Comparison of ENCODE assay signal across 8 cellular contexts in genomic region chr2:190535119-190535439, GRCh38. TPM values are rescaled to one million over a fixed set of nuclear protein-coding genes. Genes with fewer than 3 reads are reported as not detected.
DNase-seq lines count a peak whose midpoint lies in the region; ATAC-seq, FAIRE-seq and TF ChIP-seq lines count a peak whose summit lies in the region.

No MANE protein-coding gene starts in this region.

- H3K4me3 ChIP-seq in heart left ventricle, result peak overlapping the region; percentile 67 to 95 (median 79)
- peak overlapping the region; percentile 72 for H3K4me3 ChIP-seq in astrocyte (ENCODE audit: insufficient read depth, low read depth, low read length)
- peak overlapping the region; percentile 82 for H3K4me3 ChIP-seq in lower lobe of right lung
- H3K4me3 ChIP-seq in aorta (ENCODE audit: low read length in 2 of 2), result peak overlapping the region; percentile 7 to 78

- H3K4me2 ChIP-seq in astrocyte (ENCODE audit: low read length), result peak overlapping the region; percentile 89

- H3K27ac Mint-ChIP-seq in astrocyte (ENCODE audit: unreplicated experiment), result no peak overlapping the region

- 2 to 3% (median 3%) methylated on average over 7 of the region's 7 CpGs for WGBS in heart left ventricle, 4 donors
- 1% methylated on average over 7 of the region's 7 CpGs for WGBS in aorta, 2 donors

- H3K79me2 ChIP-seq in astrocyte (ENCODE audit: insufficient read depth, low read length), result no peaks in the 10 kb centered on the region

- H4K20me1 ChIP-seq in astrocyte (ENCODE audit: insufficient read depth, low read length), result no peaks in the 10 kb centered on the region

- no peaks in the 10 kb centered on the region for H3K27me3 Mint-ChIP-seq in astrocyte (ENCODE audit: low read depth, unreplicated experiment)

- peak overlapping the region; percentile 89 for H3K4me3 Mint-ChIP-seq in astrocyte (ENCODE audit: unreplicated experiment)

- peaks cover 0 to 35% (median 12%) of the 10 kb centered on the region in 12 donors for H3K4me1 ChIP-seq in heart left ventricle
- H3K4me1 ChIP-seq in astrocyte (ENCODE audit: insufficient read depth, low read length), result peaks cover 18% of the 10 kb centered on the region
- peaks cover 15% of the 10 kb centered on the region for H3K4me1 ChIP-seq in lower lobe of right lung
- H3K4me1 ChIP-seq in aorta (ENCODE audit: control insufficient read depth in 1 of 2, insufficient read depth in 2 of 2, low read length in 2 of 2), result peaks cover 0 to 3% of the 10 kb centered on the region in 2 donors

- intact Hi-C loops in heart left ventricle (cut with DNase I) (loop anchor here in 8 of 10 donors (1.0 to 10.0 kb wide), 10 partner anchors 37 to 260 kb away; partner anchors contain the start of gene NAB1 (in 4 of the 8)), Right ventricle myocardium superior (cut with DNase I) (no loop called here), lower lobe of right lung (cut with DNase I) (no loop called here), aorta (cut with DNase I) (loop anchor here in 1 of 2 donors (2.0 kb wide), 1 partner anchor 114 kb away; the partner anchor contains the start of gene NAB1)

- no peak for TF ChIP-seq CTCF in heart left ventricle (IDR thresholded peaks at IDR 0.05)
- TF ChIP-seq CTCF in astrocyte (IDR thresholded peaks at IDR 0.05; ENCODE audit: insufficient read depth, low read depth, low read length), result no peak
- TF ChIP-seq CTCF in lower lobe of right lung (IDR thresholded peaks at IDR 0.05), result no peak

- peaks cover 0 to 36% (median 10%) of the 10 kb centered on the region in 12 donors for H3K9me3 ChIP-seq in heart left ventricle
- H3K9me3 ChIP-seq in astrocyte (ENCODE audit: insufficient read depth, low read depth, low read length), result peaks cover 4% of the 10 kb centered on the region
- peaks cover 6% of the 10 kb centered on the region for H3K9me3 ChIP-seq in lower lobe of right lung
- peaks cover 1% of the 10 kb centered on the region for H3K9me3 ChIP-seq in aorta (ENCODE audit: control insufficient read depth, low read length)

- no peak for FAIRE-seq in astrocyte (lab: Jason Lieb, UNC)

- no peak for TF ChIP-seq POLR2A in heart left ventricle (IDR thresholded peaks at IDR 0.05)

- H3K36me3 ChIP-seq in heart left ventricle (no peaks in the 10 kb centered on the region), astrocyte (ENCODE audit: insufficient read depth, low read length) (no peaks in the 10 kb centered on the region), lower lobe of right lung (no peaks in the 10 kb centered on the region), aorta (ENCODE audit: control insufficient read depth in 1 of 2, insufficient read depth in 2 of 2, low read length in 1 of 2) (no peaks in the 10 kb centered on the region)

- peaks cover 10% of the 10 kb centered on the region for H3K9me3 Mint-ChIP-seq in astrocyte (ENCODE audit: unreplicated experiment)

- H3K36me3 Mint-ChIP-seq in astrocyte (ENCODE audit: low read depth, unreplicated experiment), result peaks cover 4% of the 10 kb centered on the region

- peaks cover 2% of the 10 kb centered on the region for H3K4me1 Mint-ChIP-seq in astrocyte (ENCODE audit: low read depth, unreplicated experiment)

- ATAC-seq in heart left ventricle, result no peak
- no peak for ATAC-seq in Right ventricle myocardium superior (ENCODE audit: poor library complexity)
- peak in 1 of 2 donors; percentile 0 for ATAC-seq in lower lobe of right lung
- ATAC-seq in aorta (ENCODE audit: low FRiP score), result no peak
- no peak for ATAC-seq in HG02981 (IDR thresholded peaks at IDR 0.05; ENCODE audit: unreplicated experiment)

- in situ Hi-C loops in KBM-7 (cut with MboI; ENCODE audit: low pct_unique_long_range_greater_than_20kb, low sequenced_read_pairs), result no loop called here

- H3K9ac ChIP-seq in astrocyte (ENCODE audit: low read length), result peak overlapping the region; percentile 84

- peak overlapping the region; percentile 97 for H2AFZ ChIP-seq in astrocyte (ENCODE audit: low read depth, low read length)

- H3K27ac ChIP-seq in heart left ventricle (peak overlapping the region; percentile 92 to 99 (median 98)), astrocyte (ENCODE audit: low read depth, low read length) (peak overlapping the region; percentile 55), lower lobe of right lung (peak overlapping the region; percentile 97), aorta (ENCODE audit: low read depth in 1 of 2, low read length in 2 of 2) (peak overlapping the region; percentile 23 to 55)

- H3K27me3 ChIP-seq in heart left ventricle, result no peaks in the 10 kb centered on the region
- no peaks in the 10 kb centered on the region for H3K27me3 ChIP-seq in astrocyte (ENCODE audit: insufficient read depth, low read length)
- no peaks in the 10 kb centered on the region for H3K27me3 ChIP-seq in lower lobe of right lung (ENCODE audit: low read depth)
- H3K27me3 ChIP-seq in aorta (ENCODE audit: control insufficient read depth in 1 of 2, insufficient read depth in 2 of 2, low read length in 1 of 2), result no peaks in the 10 kb centered on the region

- DNase-seq in heart left ventricle, result no peak
- no peak for DNase-seq in Right ventricle myocardium superior
- DNase-seq in astrocyte (ENCODE audit: low read depth), result no peak
- DNase-seq in lower lobe of right lung, result no peak
- no peak for DNase-seq in aorta
- DNase-seq in NCI-H2196 (lab: John Stamatoyannopoulos, UW; ENCODE audit: unreplicated experiment), result no peak
- no peak for DNase-seq in KBM-7

RNA-seq across cellular contexts. Expression of gene NEMP2, which starts 0.6 kb away (rescaled TPM):
- total RNA-seq in heart left ventricle, result 1 to 10 TPM in 8 of 9 donors, under 1 TPM in 1; 0.63 to 4.6 (median 2.4) TPM
- polyA plus RNA-seq in heart left ventricle, result under 1 TPM; 0.42 to 0.73 TPM
- 1.7 TPM for total RNA-seq in Right ventricle myocardium superior
- 2.7 and 3.8 TPM in 2 replicates for total RNA-seq in astrocyte
- 9.5 TPM for total RNA-seq in lower lobe of right lung
- 1 to 10 TPM; 8.0 to 8.6 TPM for total RNA-seq in aorta
- 1 to 10 TPM in 1 of 2 donors, under 1 TPM in 1; 0.88 to 3.1 TPM for polyA plus RNA-seq in aorta

Comparison
In these comparisons a context has a peak if more than half of its experiments do, and no peak if none do; other contexts are left out.
1. intact Hi-C loops: an anchor here in heart left ventricle (1.0 to 10.0 kb wide); none called in Right ventricle myocardium superior and lower lobe of right lung.
2. H3K27ac ChIP-seq: peak in every context shown above with its lines; median percentile 98 in heart left ventricle; 97 in lower lobe of right lung; 55 in astrocyte; 39 in aorta.